ENCODE assay signal across 8 cellular contexts in the genomic region with DNA sequence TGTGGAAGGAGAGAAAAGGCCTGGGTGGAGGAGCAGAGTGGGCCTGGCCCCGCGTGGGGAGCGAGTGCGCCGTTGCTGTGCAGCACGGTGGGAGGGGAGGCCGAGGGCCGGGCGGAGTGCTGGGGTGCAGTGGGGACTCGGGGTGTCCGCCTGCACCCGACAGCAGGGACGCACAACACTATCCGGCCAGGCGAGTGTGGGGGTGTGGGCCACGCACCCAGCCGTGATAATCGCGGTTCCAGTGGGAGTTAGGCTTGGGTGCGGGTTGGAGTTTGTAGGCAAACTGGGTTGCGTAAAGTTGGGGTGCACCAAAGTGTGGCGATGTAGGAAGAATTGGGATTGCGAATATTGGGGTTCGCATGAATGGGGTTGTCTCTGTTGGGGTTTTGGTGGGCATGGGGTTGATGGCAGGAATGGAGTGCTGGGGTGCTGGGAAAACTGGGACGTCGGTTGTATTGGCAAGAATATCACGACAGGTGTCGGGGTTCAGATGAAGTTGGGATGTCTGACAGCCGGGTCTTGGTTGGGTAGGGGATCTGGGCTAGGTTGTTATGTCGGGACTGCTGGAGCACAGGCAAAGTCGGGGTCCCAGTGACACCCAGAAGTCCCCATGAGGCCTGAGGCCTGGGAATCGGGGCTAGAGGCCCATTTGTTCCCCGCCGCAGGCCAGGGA. TPM values are rescaled to one million over a fixed set of nuclear protein-coding genes. Genes with fewer than 3 reads are reported as not detected.
A peak's percentile ranks its signal among the peaks of the same experiment; 100 is the strongest.
DNase-seq lines count a peak whose midpoint lies in the region; ATAC-seq and TF ChIP-seq lines count a peak whose summit lies in the region.

No MANE protein-coding gene starts in this region.

- H3K27ac ChIP-seq in RWPE1, result peak overlapping the region; percentile 100
- peak overlapping the region; percentile 60 to 88 for H3K27ac ChIP-seq in esophagus (ENCODE audit: low read depth in 2 of 2, low read length in 1 of 2)
- no peak overlapping the region for H3K27ac ChIP-seq in trophoblast cell (ENCODE audit: low read depth, low read length)

- peaks cover 23% of the 10 kb centered on the region for H3K79me1 ChIP-seq in trophoblast cell (ENCODE audit: low read length)

- no peak overlapping the region for H3K23ac ChIP-seq in trophoblast cell (ENCODE audit: low read length)

- H3K27me3 ChIP-seq in Caco-2 (replicated peaks; ENCODE audit: control insufficient read depth, insufficient read depth, low read length) (no peaks in the 10 kb centered on the region), esophagus (ENCODE audit: control insufficient read depth in 1 of 2, insufficient read depth in 2 of 2, low read length in 2 of 2) (no peaks in the 10 kb centered on the region), trophoblast cell (ENCODE audit: insufficient read depth, low read length) (no peaks in the 10 kb centered on the region)

- ATAC-seq in GM21786 (IDR thresholded peaks at IDR 0.05; ENCODE audit: unreplicated experiment), result no peak

- peak overlapping the region; percentile 76 for H3K27ac Mint-ChIP-seq in Caco-2 (ENCODE audit: unreplicated experiment)

- no peak overlapping the region for H3K18ac ChIP-seq in trophoblast cell (ENCODE audit: low read length)

- H3K14ac ChIP-seq in trophoblast cell (ENCODE audit: low read length), result no peak overlapping the region

- H2AK5ac ChIP-seq in trophoblast cell (ENCODE audit: low read length), result peak overlapping the region; percentile 9

- WGBS in esophagus, 2 donors, result 44 to 51% methylated on average over 34 of the region's 34 CpGs
- 100% methylated on average over 4 of the region's 34 CpGs for WGBS in trophoblast cell (ENCODE audit: extremely low coverage, insufficient coverage, insufficient read length)

- H3K9me3 Mint-ChIP-seq in Caco-2 (ENCODE audit: unreplicated experiment), result no peaks in the 10 kb centered on the region

- H3K4me1 ChIP-seq in Caco-2, result peaks cover 41% of the 10 kb centered on the region
- H3K4me1 ChIP-seq in esophagus (ENCODE audit: control insufficient read depth in 2 of 2, insufficient read depth in 2 of 2, low read length in 1 of 2), result peaks cover 9 to 63% of the 10 kb centered on the region in 2 donors
- peaks cover 29 to 35% of the 10 kb centered on the region in 2 experiments for H3K4me1 ChIP-seq in trophoblast cell (ENCODE audit: control insufficient read depth in 1 of 2, insufficient read depth in 2 of 2, low read length in 2 of 2)

- CTCF ChIA-PET in Caco-2 (lab: Charles Lee) (interaction anchor here (0.5 to 5.4 kb wide), 7 partner anchors 9 to 41 kb away, joined by 3 to 440 read pairs (median 3); partner anchors contain the start of gene ATP5F1D), RWPE1 (lab: Yijun Ruan, JAX) (interaction anchor here (1.1 to 10.3 kb wide), 2 partner anchors 20 to 24 kb away, joined by 4 to 116 read pairs; no protein-coding TSS in a partner anchor)

- H4K12ac ChIP-seq in trophoblast cell (ENCODE audit: low read depth, low read length), result no peak overlapping the region

- peaks cover 73% of the 10 kb centered on the region for H3K36me3 Mint-ChIP-seq in Caco-2 (ENCODE audit: insufficient read depth, unreplicated experiment)

- DNase-seq in Caco-2, result no peak
- no peak for DNase-seq in RWPE1 (ENCODE audit: low spot score)
- DNase-seq in trophoblast cell, result no peak
- no peak for DNase-seq in stimulated activated CD4-positive, alpha-beta T cell treated with anti-CD3 and anti-CD28 coated beads, Interleukin-12 subunit alpha, Interleukin-12 subunit beta, amount 100 ng/mL, for 4 hours
- DNase-seq in NCI-H146 treated with DMSO at 0.1 percent for 48 hours (lab: John Stamatoyannopoulos, UW; ENCODE audit: unreplicated experiment), result no peak
- DNase-seq in NCI-H2081 treated with DMSO at 0.1 percent for 48 hours (lab: John Stamatoyannopoulos, UW), result no peak

- no peak overlapping the region for H2BK5ac ChIP-seq in trophoblast cell (ENCODE audit: low read depth, low read length, poor library complexity)

- no peak overlapping the region for H3K9ac ChIP-seq in trophoblast cell (ENCODE audit: low read length)

- H2AFZ ChIP-seq in trophoblast cell (ENCODE audit: insufficient read depth, low read length, poor library complexity), result no peak overlapping the region

- TF ChIP-seq CTCF in Caco-2 (IDR thresholded peaks at IDR 0.05; ENCODE audit: insufficient read depth in 1 of 2, low read depth in 1 of 2, low read length in 1 of 2, severe bottlenecking in 1 of 2, unreplicated experiment in 1 of 2), result no peak
- no peak for TF ChIP-seq CTCF in RWPE1 (conservative IDR thresholded peaks at IDR 0.05; ENCODE audit: low read depth)

- intact Hi-C loops in Caco-2 (cut with micrococcal nuclease; ENCODE audit: unreplicated experiment), result loop anchor here (1.0 kb wide), 3 partner anchors 9 to 24 kb away; no protein-coding TSS in a partner anchor

- H3K79me2 ChIP-seq in trophoblast cell (ENCODE audit: control insufficient read depth, insufficient read depth, low read length, poor library complexity), result peaks cover 13% of the 10 kb centered on the region

- H3K4me3 ChIP-seq in Caco-2 (ENCODE audit: low read depth, low read length) (no peak overlapping the region), esophagus (ENCODE audit: low read depth in 1 of 2, low read length in 2 of 2) (peak overlapping the region in 1 of 2 donors; percentile 59), trophoblast cell (ENCODE audit: low read depth, low read length) (no peak overlapping the region)

- peak overlapping the region; percentile 89 for H3K4me3 Mint-ChIP-seq in Caco-2 (ENCODE audit: unreplicated experiment)

- H4K8ac ChIP-seq in trophoblast cell (ENCODE audit: low read depth, low read length), result no peak overlapping the region

- no peaks in the 10 kb centered on the region for H3K9me3 ChIP-seq in Caco-2
- no peaks in the 10 kb centered on the region for H3K9me3 ChIP-seq in esophagus (ENCODE audit: control insufficient read depth in 2 of 2, insufficient read depth in 1 of 2, low read depth in 1 of 2, low read length in 1 of 2)
- H3K9me3 ChIP-seq in trophoblast cell (ENCODE audit: insufficient read depth, low read depth, low read length), result no peaks in the 10 kb centered on the region

- H2BK120ac ChIP-seq in trophoblast cell (ENCODE audit: insufficient read depth, low read length, poor library complexity), result no peak overlapping the region

- H3K27me3 Mint-ChIP-seq in Caco-2 (ENCODE audit: insufficient read depth, unreplicated experiment), result no peaks in the 10 kb centered on the region

- H4K91ac ChIP-seq in trophoblast cell (ENCODE audit: low read depth, low read length), result no peak overlapping the region

- POLR2A ChIA-PET in Caco-2 (lab: Charles Lee), result interaction anchor here (0.5 to 1.6 kb wide), 38 partner anchors 8 to 486 kb away, joined by 3 to 110 read pairs (median 6); partner anchors contain the start of genes ABCA7, ATP5F1D, CNN2 and GPX4
- POLR2A ChIA-PET in RWPE1 (lab: Yijun Ruan, JAX; ENCODE audit: low non-redundant PET), result interaction anchor here (0.5 to 2.7 kb wide), 8 partner anchors 16 to 81 kb away, joined by 3 to 40 read pairs (median 4); no protein-coding TSS in a partner anchor

- peak overlapping the region; percentile 61 for H3K4me2 ChIP-seq in trophoblast cell (ENCODE audit: low read length)

- no peak overlapping the region for H3K4ac ChIP-seq in trophoblast cell (ENCODE audit: low read depth, low read length)

- H3K4me1 Mint-ChIP-seq in Caco-2 (ENCODE audit: low read depth, unreplicated experiment), result peaks cover 29% of the 10 kb centered on the region

- H3K36me3 ChIP-seq in Caco-2 (ENCODE audit: control insufficient read depth, insufficient read depth, low read length), result 0 out of 2 replicates have a peak, but pooled peaks cover 2% of the 10 kb centered on the region
- peaks cover 3 to 27% of the 10 kb centered on the region in 2 donors for H3K36me3 ChIP-seq in esophagus (ENCODE audit: control insufficient read depth in 2 of 2, insufficient read depth in 2 of 2, low read length in 1 of 2)
- peaks cover 27 to 28% of the 10 kb centered on the region in 2 experiments for H3K36me3 ChIP-seq in trophoblast cell (ENCODE audit: control insufficient read depth in 1 of 2, insufficient read depth in 2 of 2, low read length in 2 of 2)

- no TSS peak for BruUV-seq in Caco-2 (replicated peaks; lab: Mats Ljungman, UMichigan)

- no peak overlapping the region for H2BK12ac ChIP-seq in trophoblast cell (ENCODE audit: low read length)

RNA-seq across cellular contexts. Expression of gene CIRBP, which starts 0.6 kb away (rescaled TPM):
- 289 and 331 TPM in 2 replicates for total RNA-seq in Caco-2 (2022)
- polyA plus RNA-seq in esophagus, result 100 to 1,000 TPM; 231 to 265 TPM
- 116 and 120 TPM in 2 replicates for polyA plus RNA-seq in trophoblast cell (2013)

RNA-seq across cellular contexts. Expression of gene FAM174C, which starts 6.8 kb away (rescaled TPM):
- 51.0 and 56.3 TPM in 2 replicates for total RNA-seq in Caco-2 (2022)
- polyA plus RNA-seq in esophagus, result 10 to 100 TPM; 45.8 to 46.7 TPM
- polyA plus RNA-seq in trophoblast cell (2013), result 58.5 and 63.2 TPM in 2 replicates

RNA-seq across cellular contexts. Expression of gene EFNA2, which starts 17.1 kb away (rescaled TPM):
- 18.6 and 20.6 TPM in 2 replicates for total RNA-seq in Caco-2 (2022)
- under 1 TPM; 0.18 to 0.39 TPM for polyA plus RNA-seq in esophagus
- 7.2 and 7.3 TPM in 2 replicates for polyA plus RNA-seq in trophoblast cell (2013)

RNA-seq across cellular contexts. Expression of gene MIDN, which starts 20.1 kb away (rescaled TPM):
- 125 and 128 TPM in 2 replicates for total RNA-seq in Caco-2 (2022)
- polyA plus RNA-seq in esophagus, result 10 to 100 TPM; 36.4 to 38.7 TPM
- polyA plus RNA-seq in trophoblast cell (2013), result 159 and 165 TPM in 2 replicates

RNA-seq across cellular contexts. Expression of gene ATP5F1D, which starts 27.0 kb away (rescaled TPM):
- total RNA-seq in Caco-2 (2022), result 126 and 140 TPM in 2 replicates
- 100 to 1,000 TPM; 234 to 289 TPM for polyA plus RNA-seq in esophagus
- polyA plus RNA-seq in trophoblast cell (2013), result 106 and 107 TPM in 2 replicates
